13 cellular contexts compared by ENCODE assay signal in genomic region chr5:169686137-169686536, GRCh38. TPM values are rescaled to one million over a fixed set of nuclear protein-coding genes. Genes with fewer than 3 reads are reported as not detected.
A peak's percentile ranks its signal among the peaks of the same experiment; 100 is the strongest.
DNase-seq lines count a peak whose midpoint lies in the region; ATAC-seq, FAIRE-seq and TF ChIP-seq lines count a peak whose summit lies in the region.
"Had no signal": no experiment of that assay in that cellular context is flagged by ENCODE, and none has a peak within 500 bp of the region (broad histone marks: within the 10 kb centered on the region; RNA-seq: fewer than 3 reads in every experiment).

No MANE protein-coding gene starts in this region.

- H3K4me1 ChIP-seq in OCI-LY7 (ENCODE audit: insufficient read depth, low read length, poor library complexity, severe bottlenecking) (no peaks in the 10 kb centered on the region), prostate gland (replicated peaks) (no peaks in the 10 kb centered on the region)

- intact Hi-C loops in OCI-LY7 (cut with micrococcal nuclease; ENCODE audit: unreplicated experiment) (no loop called here), prostate gland (cut with DNase I) (no loop called here)

- H3K4me3 ChIP-seq in OCI-LY7 (ENCODE audit: low read depth, low read length, poor library complexity, severe bottlenecking) (no peak overlapping the region), prostate gland (no peak overlapping the region)

- no TSS peak for BruUV-seq in OCI-LY7 (replicated peaks; lab: Mats Ljungman, UMichigan)

- peak; percentile 69 for FAIRE-seq in GM12891 (lab: Jason Lieb, UNC)
- FAIRE-seq: endothelial cell of umbilical vein had no signal

- no peak overlapping the region for H3K4me2 ChIP-seq in OCI-LY7 (ENCODE audit: low read length)

- H3K9me3 ChIP-seq in OCI-LY7 (ENCODE audit: low read length) (no peaks in the 10 kb centered on the region), prostate gland (no peaks in the 10 kb centered on the region)

- H3K36me3 ChIP-seq in OCI-LY7 (ENCODE audit: insufficient read depth, low read length) (peaks cover 100% of the 10 kb centered on the region), prostate gland (no peaks in the 10 kb centered on the region)

- in situ Hi-C loops in GM13976 (cut with MboI; ENCODE audit: low sequenced_read_pairs, unreplicated experiment) = no loop called here

- WGBS in prostate gland = 61% methylated on average over 5 of the region's 5 CpGs

- DNase-seq in GM12891 (ENCODE audit: insufficient read length, low spot score) = no peak
- peak; percentile 26 for DNase-seq in OCI-LY7 (ENCODE audit: low spot score)
- DNase-seq in iPS-NIHi7 (ENCODE audit: extremely low spot score) = no peak
- no peak for DNase-seq in prostate gland (ENCODE audit: low spot score)
- no peak for DNase-seq in mucosa of gallbladder (ENCODE audit: low spot score)
- no peak for DNase-seq in GM13976 (ENCODE audit: low spot score)
- DNase-seq: left cardiac atrium, NCI-H2081, SW 1271 had no signal

- no peaks in the 10 kb centered on the region for H3K79me2 ChIP-seq in OCI-LY7 (ENCODE audit: insufficient read depth, low read depth, low read length)

- no peaks in the 10 kb centered on the region for H4K20me1 ChIP-seq in OCI-LY7 (ENCODE audit: insufficient read depth, low read length)

- TF ChIP-seq POLR2A in GM12891 (IDR thresholded peaks at IDR 0.05; ENCODE audit: low read depth, low read length) = no peak
- TF ChIP-seq POLR2A in prostate gland (IDR thresholded peaks at IDR 0.05) = no peak

- ATAC-seq in GM19438 (IDR thresholded peaks at IDR 0.05; ENCODE audit: low read depth, unreplicated experiment) (peak; percentile 65), HG03060 (IDR thresholded peaks at IDR 0.05; ENCODE audit: low read depth, unreplicated experiment) (peak; percentile 86)
- ATAC-seq: sciatic nerve had no signal

- 0 out of 2 replicates have a peak, but pooled peaks cover 3% of the 10 kb centered on the region for H3K9me2 ChIP-seq in OCI-LY7 (ENCODE audit: insufficient read depth, low read length)

- no peak overlapping the region for H2AFZ ChIP-seq in OCI-LY7 (ENCODE audit: low read length)

- POLR2A ChIA-PET in OCI-LY7 (lab: Charles Lee) = no interaction called here

- TF ChIP-seq CTCF in OCI-LY7 (conservative IDR thresholded peaks at IDR 0.05; ENCODE audit: low read length) (no peak), prostate gland (IDR thresholded peaks at IDR 0.05) (no peak), GM13976 (IDR thresholded peaks at IDR 0.05; ENCODE audit: borderline replicate concordance, control extremely low read depth, extremely low read depth, insufficient read depth, missing control alignments) (no peak)

- no peaks in the 10 kb centered on the region for H3K27me3 ChIP-seq in prostate gland (replicated peaks; ENCODE audit: insufficient read depth)

- CTCF ChIA-PET in OCI-LY7 (lab: Charles Lee; ENCODE audit: unreplicated experiment) = no interaction called here

- H3K27ac ChIP-seq in OCI-LY7 (ENCODE audit: low read depth, low read length, poor library complexity, severe bottlenecking) (no peak overlapping the region), prostate gland (no peak overlapping the region)

TF ChIP-seq in GM12891, 5 proteins besides CTCF, POLR2A, EP300 and RAD21:
- TF ChIP-seq POLR2AphosphoS5 (IDR thresholded peaks at IDR 0.05; ENCODE audit: low read depth, low read length) (no peak), SPI1 (IDR thresholded peaks at IDR 0.05; ENCODE audit: low read depth, low read length) (no peak), POU2F2 (IDR thresholded peaks at IDR 0.05; ENCODE audit: low read depth, low read length) (no peak), TAF1 (IDR thresholded peaks at IDR 0.05; ENCODE audit: low read depth, low read length) (no peak), PAX5 (IDR thresholded peaks at IDR 0.05; ENCODE audit: insufficient read depth, low read length, severe bottlenecking) (no peak)

RNA-seq across cellular contexts. Expression of gene DOCK2, which starts 49.1 kb away (rescaled TPM):
- 65.6 TPM for polyA plus RNA-seq in GM12891 (2012; ENCODE audit: low read depth, missing spikeins)
- 159 and 161 TPM in 2 replicates for total RNA-seq in OCI-LY7 (2014; rRNA removed; shearing (Covaris generic))
- total RNA-seq in OCI-LY7 (2022) = 196 and 205 TPM in 2 replicates
- 1 to 10 TPM; 2.5 to 6.2 TPM for total RNA-seq in prostate gland
- 21.6 TPM for total RNA-seq in mucosa of gallbladder
